ENCODE assay signal across 19 cellular contexts in genomic region chr12:96224219-96224615, GRCh38. TPM values are rescaled to one million over a fixed set of nuclear protein-coding genes. Genes with fewer than 3 reads are reported as not detected.
A peak's percentile ranks its signal among the peaks of the same experiment; 100 is the strongest.
DNase-seq lines count a peak whose midpoint lies in the region; ATAC-seq and TF ChIP-seq lines count a peak whose summit lies in the region.
"Had no signal": no experiment of that assay in that cellular context is flagged by ENCODE, and none has a peak within 500 bp of the region (broad histone marks: within the 10 kb centered on the region; RNA-seq: fewer than 3 reads in every experiment).

No MANE protein-coding gene starts in this region.

- H3K4me2 ChIP-seq in hepatocyte: no peak overlapping the region

- H3K27ac Mint-ChIP-seq in activated T-cell treated with anti-CD3 and anti-CD28 coated beads, Interleukin-2, amount 50 U/mL, for 24 hours: peak overlapping the region; percentile 18
- H3K27ac Mint-ChIP-seq in activated T-helper 17 cell treated with anti-CD3 and anti-CD28 coated beads, Interleukin-2, amount 50 U/mL, for 72 hours: peak overlapping the region; percentile 88
- H3K27ac Mint-ChIP-seq in stimulated activated memory B cell treated with anti-CD40 and anti-IgM and Interleukin-4, amounts not matched to agents 10 μg/mL and 1 μg/mL and 100 μg/mL, for 72 hours: peak overlapping the region; percentile 76
- H3K27ac Mint-ChIP-seq: activated CD4-positive, alpha-beta T cell treated with anti-CD3 and anti-CD28 coated beads, Interleukin-2, amount 10 ng/mL, durations not matched to agents 24 days and 14 days had no signal

- H3K4me1 Mint-ChIP-seq in activated T-cell treated with anti-CD3 and anti-CD28 coated beads, Interleukin-2, amount 50 U/mL, for 24 hours (ENCODE audit: low read depth): peaks cover 67% of the 10 kb centered on the region
- peaks cover 36% of the 10 kb centered on the region for H3K4me1 Mint-ChIP-seq in activated T-cell treated with anti-CD3 and anti-CD28 coated beads, Interleukin-2, amount 50 U/mL, for 4 hours (ENCODE audit: low read depth)
- H3K4me1 Mint-ChIP-seq in activated T-helper 17 cell treated with anti-CD3 and anti-CD28 coated beads, Interleukin-2, amount 50 U/mL, for 72 hours: peaks cover 67% of the 10 kb centered on the region
- H3K4me1 Mint-ChIP-seq in stimulated activated memory B cell treated with anti-CD40 and anti-IgM and Interleukin-4, amounts not matched to agents 10 μg/mL and 1 μg/mL and 100 μg/mL, for 72 hours: peaks cover 73% of the 10 kb centered on the region

- TF ChIP-seq CTCF in hepatocyte (IDR thresholded peaks at IDR 0.05; ENCODE audit: poor library complexity): no peak

- no peak overlapping the region for H3K4me3 Mint-ChIP-seq in activated T-cell treated with anti-CD3 and anti-CD28 coated beads, Interleukin-2, amount 50 U/mL, for 24 hours
- no peak overlapping the region for H3K4me3 Mint-ChIP-seq in activated T-cell treated with anti-CD3 and anti-CD28 coated beads, Interleukin-2, amount 50 U/mL, for 4 hours
- peak overlapping the region; percentile 67 for H3K4me3 Mint-ChIP-seq in activated T-helper 17 cell treated with anti-CD3 and anti-CD28 coated beads, Interleukin-2, amount 50 U/mL, for 72 hours
- peak overlapping the region; percentile 45 for H3K4me3 Mint-ChIP-seq in stimulated activated memory B cell treated with anti-CD40 and anti-IgM and Interleukin-4, amounts not matched to agents 10 μg/mL and 1 μg/mL and 100 μg/mL, for 72 hours
- H3K4me3 Mint-ChIP-seq: activated CD4-positive, alpha-beta T cell treated with anti-CD3 and anti-CD28 coated beads, Interleukin-2, amount 10 ng/mL, durations not matched to agents 24 days and 14 days had no signal

- H3K36me3 ChIP-seq in hepatocyte (replicated peaks; ENCODE audit: insufficient read depth, low read depth) (no peaks in the 10 kb centered on the region), HAP-1 (replicated peaks) (no peaks in the 10 kb centered on the region)
- H3K36me3 ChIP-seq: cardiac muscle cell, right atrium auricular region had no signal

- DNase-seq in activated T-cell treated with anti-CD3 and anti-CD28 coated beads, Interleukin-2, amount 50 U/mL, for 24 hours: no peak
- DNase-seq in activated T-cell treated with anti-CD3 and anti-CD28 coated beads, Interleukin-2, amount 50 U/mL, for 4 hours: no peak
- DNase-seq in hepatocyte (ENCODE audit: low spot score) (no peak), NCI-H82 treated with DMSO at 0.1 percent for 48 hours (lab: John Stamatoyannopoulos, UW; ENCODE audit: unreplicated experiment) (no peak), HAP-1 (ENCODE audit: low spot score in 2 of 2) (no peak)
- DNase-seq in activated naive CD4-positive, alpha-beta T cell (lab: John Stamatoyannopoulos, UW): no peak
- DNase-seq: ACHN; activated CD4-positive, alpha-beta T cell treated with anti-CD3 and anti-CD28 coated beads, Interleukin-2, amount 10 ng/mL, durations not matched to agents 24 days and 14 days; activated gamma-delta T cell; KBM-7; NCI-H1694 treated with DMSO at 0.1 percent for 48 hours; stimulated activated CD4-positive, alpha-beta T cell treated with anti-CD3 and anti-CD28 coated beads, Interleukin-15, amount 100 ng/mL, for 24 hours; upper lobe of left lung had no signal

- in situ Hi-C loops in HAP-1 (cut with MboI; ENCODE audit: low sequenced_read_pairs): no loop called here

- peaks cover 15% of the 10 kb centered on the region for H3K4me1 ChIP-seq in hepatocyte (ENCODE audit: insufficient read depth)
- H3K4me1 ChIP-seq in HAP-1: peaks cover 8% of the 10 kb centered on the region

- no peaks in the 10 kb centered on the region for H3K79me2 ChIP-seq in hepatocyte

- WGBS in hepatocyte (ENCODE audit: low lambda C conversion rate, missing lambda C conversion rate): 91% methylated on average over 8 of the region's 8 CpGs

- no peak for ATAC-seq in activated T-cell treated with anti-CD3 and anti-CD28 coated beads, Interleukin-2, amount 50 U/mL, for 4 hours
- ATAC-seq in activated T-helper 17 cell treated with anti-CD3 and anti-CD28 coated beads, Interleukin-2, amount 50 U/mL, for 72 hours (replicated peaks): no peak
- no peak for ATAC-seq in stimulated activated memory B cell treated with anti-CD40 and anti-IgM and Interleukin-4, amounts not matched to agents 10 μg/mL and 1 μg/mL and 100 μg/mL, for 72 hours
- ATAC-seq: Panc1 had no signal

- H3K9me3 Mint-ChIP-seq in activated T-cell treated with anti-CD3 and anti-CD28 coated beads, Interleukin-2, amount 50 U/mL, for 24 hours: no peaks in the 10 kb centered on the region
- H3K9me3 Mint-ChIP-seq in activated T-cell treated with anti-CD3 and anti-CD28 coated beads, Interleukin-2, amount 50 U/mL, for 4 hours: no peaks in the 10 kb centered on the region
- no peaks in the 10 kb centered on the region for H3K9me3 Mint-ChIP-seq in activated T-helper 17 cell treated with anti-CD3 and anti-CD28 coated beads, Interleukin-2, amount 50 U/mL, for 72 hours
- no peaks in the 10 kb centered on the region for H3K9me3 Mint-ChIP-seq in stimulated activated memory B cell treated with anti-CD40 and anti-IgM and Interleukin-4, amounts not matched to agents 10 μg/mL and 1 μg/mL and 100 μg/mL, for 72 hours

- H4K20me1 ChIP-seq in hepatocyte (ENCODE audit: insufficient read depth, poor library complexity, severe bottlenecking): no peaks in the 10 kb centered on the region

- H3K27ac ChIP-seq in hepatocyte: peak overlapping the region; percentile 8
- H3K27ac ChIP-seq: BLaER1 had no signal

- H3K27me3 ChIP-seq in hepatocyte: no peaks in the 10 kb centered on the region
- H3K27me3 ChIP-seq in HAP-1 (ENCODE audit: low read depth): no peaks in the 10 kb centered on the region
- H3K27me3 ChIP-seq: BLaER1, cardiac muscle cell, right atrium auricular region, upper lobe of left lung had no signal

- H3K4me3 ChIP-seq in hepatocyte (no peak overlapping the region), HAP-1 (no peak overlapping the region)
- H3K4me3 ChIP-seq: BLaER1, cardiac muscle cell, right atrium auricular region, upper lobe of left lung had no signal

- no peaks in the 10 kb centered on the region for H3K9me2 ChIP-seq in hepatocyte (replicated peaks; ENCODE audit: insufficient read depth)

- H3K27me3 Mint-ChIP-seq in activated T-cell treated with anti-CD3 and anti-CD28 coated beads, Interleukin-2, amount 50 U/mL, for 24 hours: no peaks in the 10 kb centered on the region
- H3K27me3 Mint-ChIP-seq in activated T-cell treated with anti-CD3 and anti-CD28 coated beads, Interleukin-2, amount 50 U/mL, for 4 hours (ENCODE audit: low read depth): no peaks in the 10 kb centered on the region
- no peaks in the 10 kb centered on the region for H3K27me3 Mint-ChIP-seq in activated T-helper 17 cell treated with anti-CD3 and anti-CD28 coated beads, Interleukin-2, amount 50 U/mL, for 72 hours
- H3K27me3 Mint-ChIP-seq in stimulated activated memory B cell treated with anti-CD40 and anti-IgM and Interleukin-4, amounts not matched to agents 10 μg/mL and 1 μg/mL and 100 μg/mL, for 72 hours: no peaks in the 10 kb centered on the region
- H3K27me3 Mint-ChIP-seq: activated CD4-positive, alpha-beta T cell treated with anti-CD3 and anti-CD28 coated beads, Interleukin-2, amount 10 ng/mL, durations not matched to agents 24 days and 14 days had no signal

- H3K9me3 ChIP-seq in hepatocyte (ENCODE audit: low read depth) (no peaks in the 10 kb centered on the region), HAP-1 (no peaks in the 10 kb centered on the region)
- H3K9me3 ChIP-seq: BLaER1, right atrium auricular region, upper lobe of left lung had no signal

- H3K36me3 Mint-ChIP-seq in activated T-cell treated with anti-CD3 and anti-CD28 coated beads, Interleukin-2, amount 50 U/mL, for 24 hours (ENCODE audit: low read depth): peaks cover 93% of the 10 kb centered on the region
- peaks cover 43% of the 10 kb centered on the region for H3K36me3 Mint-ChIP-seq in activated T-cell treated with anti-CD3 and anti-CD28 coated beads, Interleukin-2, amount 50 U/mL, for 4 hours (ENCODE audit: insufficient read depth)
- peaks cover 97% of the 10 kb centered on the region for H3K36me3 Mint-ChIP-seq in activated T-helper 17 cell treated with anti-CD3 and anti-CD28 coated beads, Interleukin-2, amount 50 U/mL, for 72 hours (ENCODE audit: low read depth)
- peaks cover 50% of the 10 kb centered on the region for H3K36me3 Mint-ChIP-seq in stimulated activated memory B cell treated with anti-CD40 and anti-IgM and Interleukin-4, amounts not matched to agents 10 μg/mL and 1 μg/mL and 100 μg/mL, for 72 hours

- H2AFZ ChIP-seq in hepatocyte: no peak overlapping the region

RNA-seq across cellular contexts. Expression of gene ELK3, which starts 30.0 kb away (rescaled TPM):
- 10 to 100 TPM; 33.8 to 43.1 (median 33.9) TPM for total RNA-seq in activated T-cell treated with anti-CD3 and anti-CD28 coated beads, Interleukin-2, amount 50 U/mL, for 4 hours
- 10 to 100 TPM; 31.3 to 39.2 TPM for total RNA-seq in activated T-helper 17 cell treated with anti-CD3 and anti-CD28 coated beads, Interleukin-2, amount 50 U/mL, for 72 hours
- 10.6 and 12.1 TPM in 2 replicates for total RNA-seq in hepatocyte
- 12.9 and 13.4 TPM in 2 replicates for polyA plus RNA-seq in hepatocyte

Comparison
In these comparisons a context has a peak if more than half of its experiments do, and no peak if none do; other contexts are left out.
1. H3K27ac Mint-ChIP-seq: peak in every context shown above with its lines; median percentile 88 in activated T-helper 17 cell treated with anti-CD3 and anti-CD28 coated beads, Interleukin-2, amount 50 U/mL, for 72 hours; 76 in stimulated activated memory B cell treated with anti-CD40 and anti-IgM and Interleukin-4, amounts not matched to agents 10 μg/mL and 1 μg/mL and 100 μg/mL, for 72 hours; 18 in activated T-cell treated with anti-CD3 and anti-CD28 coated beads, Interleukin-2, amount 50 U/mL, for 24 hours.
2. H3K4me3 Mint-ChIP-seq: peak in activated T-helper 17 cell treated with anti-CD3 and anti-CD28 coated beads, Interleukin-2, amount 50 U/mL, for 72 hours (single experiment) and stimulated activated memory B cell treated with anti-CD40 and anti-IgM and Interleukin-4, amounts not matched to agents 10 μg/mL and 1 μg/mL and 100 μg/mL, for 72 hours (single experiment); none in activated T-cell treated with anti-CD3 and anti-CD28 coated beads, Interleukin-2, amount 50 U/mL, for 24 hours (single experiment) and activated T-cell treated with anti-CD3 and anti-CD28 coated beads, Interleukin-2, amount 50 U/mL, for 4 hours (single experiment).